12 cellular contexts compared by ENCODE assay signal in genomic region chr1:44290250-44291094, GRCh38.
"Had no signal": no experiment of that assay in that cellular context is flagged by ENCODE, and none has a peak within 500 bp of the region (broad histone marks: within the 10 kb centered on the region; RNA-seq: fewer than 3 reads in every experiment).

No MANE protein-coding gene starts in this region.

- H3K9ac ChIP-seq: parathyroid adenoma had no signal

- H2AFZ ChIP-seq: parathyroid adenoma had no signal

- DNase-seq: activated B cell treated with CpG ODN at 0.5 μM for 24 hours; activated CD4-positive, alpha-beta T cell treated with anti-CD3 and anti-CD28 coated beads, Interleukin-2, amount 10 ng/mL, durations not matched to agents 7 days and 5 days; activated CD8-positive, alpha-beta memory T cell treated with anti-CD3 and anti-CD28 coated beads for 24 hours; activated naive CD4-positive, alpha-beta T cell treated with anti-CD3 and anti-CD28 coated beads for 36 hours; stomach; T1000 had no signal

- H3K27me3 ChIP-seq: stomach had no signal

- FAIRE-seq: colon, frontal cortex, small intestine, urothelium cell line had no signal

- H3K9me3 ChIP-seq: stomach had no signal

- H3K4me3 ChIP-seq: stomach had no signal

- H3K27ac ChIP-seq: parathyroid adenoma, stomach had no signal

- ATAC-seq: activated T-helper 17 cell treated with anti-CD3 and anti-CD28 coated beads, Interleukin-2, amount 50 U/mL, for 72 hours had no signal
